In the genomic region with DNA sequence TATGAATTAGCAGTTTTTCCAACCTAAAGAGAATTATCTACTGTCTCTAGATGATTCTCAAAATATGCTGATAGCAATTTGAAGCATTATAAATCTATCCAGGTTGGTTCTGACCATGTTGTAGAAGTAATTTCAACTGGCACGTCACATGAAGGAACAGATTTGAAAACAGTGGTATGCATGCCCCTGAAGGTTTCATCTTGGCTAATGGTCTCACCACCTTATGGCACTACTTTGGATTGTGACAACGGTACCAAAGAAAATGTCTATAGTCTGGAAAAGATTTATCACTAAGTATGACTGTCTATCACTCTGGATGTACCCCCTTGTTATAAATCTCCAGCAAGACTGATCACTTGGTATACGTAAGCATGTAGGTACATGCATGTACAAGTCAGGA, we compare ENCODE assay signal across 22 cellular contexts.
"Had no signal": no experiment of that assay in that cellular context is flagged by ENCODE, and none has a peak within 500 bp of the region (broad histone marks: within the 10 kb centered on the region; RNA-seq: fewer than 3 reads in every experiment).

No MANE protein-coding gene starts in this region.

- DNase-seq: dorsolateral prefrontal cortex; effector CD4-positive, alpha-beta T cell; endodermal cell; foreskin fibroblast; gastrocnemius medialis; left cardiac atrium; left lung; mammary epithelial cell; natural killer cell; occipital lobe; ovary; posterior cingulate gyrus; psoas muscle; right cardiac atrium; sigmoid colon; stimulated activated CD4-positive, alpha-beta T cell treated with anti-CD3 and anti-CD28 coated beads, Interleukin-2, amount 100 ng/mL, for 24 hours; stimulated activated CD4-positive, alpha-beta T cell treated with anti-CD3 and anti-CD28 coated beads, Interleukin-4, amount 100 ng/mL, for 24 hours; stimulated activated naive CD4-positive, alpha-beta T cell treated with Interleukin-2 at 50 U/mL for 16 hours; stomach; thyroid gland; trophoblast cell had no signal

- H3K27ac ChIP-seq: dorsolateral prefrontal cortex, epithelial cell of prostate, gastrocnemius medialis, left lung, ovary, psoas muscle, sigmoid colon, stomach, thyroid gland had no signal

- H3K27me3 ChIP-seq: dorsolateral prefrontal cortex, gastrocnemius medialis, left lung, ovary, sigmoid colon, stomach, thyroid gland had no signal

- H3K36me3 ChIP-seq: gastrocnemius medialis, left lung, ovary, sigmoid colon, stomach, thyroid gland had no signal

- H3K4me1 ChIP-seq: gastrocnemius medialis, left lung, psoas muscle, stomach had no signal

- H3K4me3 ChIP-seq: dorsolateral prefrontal cortex, gastrocnemius medialis, left lung, ovary, psoas muscle, sigmoid colon, stomach, thyroid gland had no signal

- H3K9me3 ChIP-seq: gastrocnemius medialis, left lung, ovary, psoas muscle, sigmoid colon, stomach, thyroid gland had no signal
